In the genomic region with DNA sequence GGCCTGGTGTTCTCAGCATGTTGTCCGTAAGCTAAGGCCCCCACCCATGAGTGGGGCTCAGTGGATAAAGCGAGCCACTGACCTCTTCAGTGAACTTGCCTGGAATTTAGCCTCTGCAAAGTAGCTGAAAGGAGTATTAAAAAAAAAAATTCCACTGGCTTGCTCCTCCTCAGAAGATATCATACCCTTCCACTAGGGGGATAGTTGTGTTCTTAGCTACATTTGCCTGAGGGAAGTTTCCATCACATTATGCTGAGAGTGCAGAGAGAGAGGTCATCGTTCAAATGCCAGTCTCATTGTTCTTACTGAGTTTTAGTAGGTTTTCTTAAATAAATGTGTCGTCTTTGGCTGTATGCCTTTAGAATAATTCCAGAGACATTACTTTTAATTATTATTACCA, we compare ENCODE assay signal across 10 cellular contexts.
DNase-seq lines count a peak whose midpoint lies in the region; ATAC-seq and TF ChIP-seq lines count a peak whose summit lies in the region.
"Had no signal": no experiment of that assay in that cellular context is flagged by ENCODE, and none has a peak within 500 bp of the region (broad histone marks: within the 10 kb centered on the region; RNA-seq: fewer than 3 reads in every experiment).

No MANE protein-coding gene starts in this region.

- H3K27me3 ChIP-seq in KMS-11 (ENCODE audit: insufficient read depth, low read depth) (no peaks in the 10 kb centered on the region), adipocyte (replicated peaks; ENCODE audit: control insufficient read depth, insufficient read depth, low read length) (no peaks in the 10 kb centered on the region), neural progenitor cell (no peaks in the 10 kb centered on the region)

- H3K27ac Mint-ChIP-seq in neural progenitor cell = no peak overlapping the region

- ATAC-seq in GM18502 (IDR thresholded peaks at IDR 0.05; ENCODE audit: poor library complexity, unreplicated experiment) (peak; percentile 75), GM21825 (IDR thresholded peaks at IDR 0.05; ENCODE audit: unreplicated experiment) (no peak), omental fat pad (ENCODE audit: low FRiP score) (no peak)
- ATAC-seq: left cardiac atrium had no signal

- H3K27me3 Mint-ChIP-seq in neural progenitor cell (ENCODE audit: insufficient read depth, low read depth) = no peaks in the 10 kb centered on the region

- no peaks in the 10 kb centered on the region for H3K36me3 Mint-ChIP-seq in neural progenitor cell

- H3K4me1 Mint-ChIP-seq in neural progenitor cell = no peaks in the 10 kb centered on the region

- H3K79me2 ChIP-seq in KMS-11 (ENCODE audit: insufficient read depth, low read depth) (no peaks in the 10 kb centered on the region), neural progenitor cell (ENCODE audit: low read depth) (no peaks in the 10 kb centered on the region)

- H3K4me3 ChIP-seq in KMS-11 (IDR thresholded peaks at IDR 0.05; ENCODE audit: insufficient read depth, low read depth, low read length) = no peak overlapping the region
- H3K4me3 ChIP-seq in adipocyte (ENCODE audit: low read length) = no peak overlapping the region
- no peak overlapping the region for H3K4me3 ChIP-seq in neural progenitor cell

- H2AFZ ChIP-seq in KMS-11 (ENCODE audit: low read depth) (no peak overlapping the region), neural progenitor cell (replicated peaks) (no peak overlapping the region)

- no peak overlapping the region for H3K4me3 Mint-ChIP-seq in neural progenitor cell

- H4K20me1 ChIP-seq in KMS-11 (ENCODE audit: insufficient read depth) = no peaks in the 10 kb centered on the region
- H4K20me1 ChIP-seq in neural progenitor cell (ENCODE audit: low read depth) = no peaks in the 10 kb centered on the region

- DNase-seq in adipocyte (ENCODE audit: low read depth) = peak; percentile 0
- DNase-seq in neural progenitor cell (ENCODE audit: low spot score) = peak; percentile 47
- no peak for DNase-seq in omental fat pad (ENCODE audit: low spot score)
- no peak for DNase-seq in NCI-H146 (lab: John Stamatoyannopoulos, UW)
- DNase-seq: left cardiac atrium; NCI-H2227 treated with DMSO at 0.1 percent for 48 hours; stimulated activated CD8-positive, alpha-beta memory T cell treated with anti-CD3 and anti-CD28 coated beads, Interleukin-4, amount 100 ng/mL, for 48 hours had no signal

- H3F3A ChIP-seq in neural progenitor cell (ENCODE audit: low read depth) = no peaks in the 10 kb centered on the region

- no peak overlapping the region for H3K4me2 ChIP-seq in KMS-11
- H3K4me2 ChIP-seq in neural progenitor cell = no peak overlapping the region

- no peak overlapping the region for H3K27ac ChIP-seq in KMS-11
- no peak overlapping the region for H3K27ac ChIP-seq in neural progenitor cell

- H3K9me3 Mint-ChIP-seq in neural progenitor cell = peaks cover 4% of the 10 kb centered on the region

- H3K9ac ChIP-seq in KMS-11 (no peak overlapping the region), adipocyte (ENCODE audit: low read length) (no peak overlapping the region), neural progenitor cell (no peak overlapping the region)

- H3K4me1 ChIP-seq in KMS-11 (ENCODE audit: low read depth, poor library complexity, severe bottlenecking) (no peaks in the 10 kb centered on the region), adipocyte (ENCODE audit: control insufficient read depth, insufficient read depth, low read length) (no peaks in the 10 kb centered on the region), neural progenitor cell (no peaks in the 10 kb centered on the region)

- peaks cover 2% of the 10 kb centered on the region for H3K9me3 ChIP-seq in adipocyte (ENCODE audit: control insufficient read depth, low read length)
- no peaks in the 10 kb centered on the region for H3K9me3 ChIP-seq in neural progenitor cell (ENCODE audit: low read depth)

- H3K36me3 ChIP-seq in KMS-11 (ENCODE audit: insufficient read depth) (no peaks in the 10 kb centered on the region), adipocyte (ENCODE audit: control insufficient read depth, insufficient read depth, low read length, severe bottlenecking) (no peaks in the 10 kb centered on the region), neural progenitor cell (no peaks in the 10 kb centered on the region)

- TF ChIP-seq CTCF in KMS-11 (conservative IDR thresholded peaks at IDR 0.05; ENCODE audit: low read depth, low read length) = peak; percentile 16; the same call in 1 of the 2 replicates
- TF ChIP-seq CTCF in neural progenitor cell (IDR thresholded peaks at IDR 0.05) = peak; percentile 61
- no peak for TF ChIP-seq CTCF in omental fat pad (IDR thresholded peaks at IDR 0.05)

Comparison
In these comparisons a context has a peak if more than half of its experiments do, and no peak if none do; other contexts are left out.
1. CTCF ChIP-seq: peak in KMS-11 (single experiment) and neural progenitor cell (single experiment); none in omental fat pad (0 of 3).
2. DNase-seq: peak in adipocyte (single experiment) and neural progenitor cell (single experiment); none in omental fat pad (single experiment) and NCI-H146 (single experiment).